18 cellular contexts compared by ENCODE assay signal in the genomic region with DNA sequence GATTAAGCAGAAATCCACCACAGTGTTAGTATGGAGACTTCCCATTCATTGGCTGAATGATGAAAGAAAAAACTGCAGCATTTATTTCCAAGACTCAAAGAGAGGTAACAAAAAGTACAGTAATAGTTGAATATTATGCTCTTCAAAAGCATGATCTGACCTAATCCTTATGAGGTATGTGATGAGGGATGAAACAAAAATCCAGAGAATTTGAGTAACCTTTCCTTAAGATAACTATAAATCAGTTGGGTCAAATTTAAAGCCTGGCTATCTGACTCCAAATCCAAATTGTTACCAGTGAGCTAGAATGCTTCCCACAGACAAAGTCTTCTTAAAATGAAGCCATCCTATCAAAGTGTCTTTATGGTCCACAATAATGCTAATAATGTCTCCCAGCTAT.
"Had no signal": no experiment of that assay in that cellular context is flagged by ENCODE, and none has a peak within 500 bp of the region (broad histone marks: within the 10 kb centered on the region; RNA-seq: fewer than 3 reads in every experiment).

No MANE protein-coding gene starts in this region.

- H3K27me3 ChIP-seq: tibial nerve, uterus had no signal

- H3K27ac ChIP-seq: skin epidermis, tibial nerve, uterus had no signal

- H3K4me3 ChIP-seq: skin epidermis, tibial nerve, uterus had no signal

- DNase-seq: activated CD4-positive, CD25-positive, alpha-beta regulatory T cell treated with anti-CD3 and anti-CD28 coated beads, Interleukin-2, amount 50 U/mL, for 72 hours; activated naive CD4-positive, alpha-beta T cell; activated naive CD8-positive, alpha-beta T cell treated with anti-CD3 and anti-CD28 coated beads, Interleukin-2, amount 10 ng/mL, durations not matched to agents 7 days and 5 days; anterior cingulate cortex; cerebellar nuclear complex; dermis blood vessel endothelial cell; effector memory CD8-positive, alpha-beta T cell; islet precursor cell; midbrain; posterior cingulate gyrus; stimulated activated CD4-positive, alpha-beta T cell treated with anti-CD3 and anti-CD28 coated beads, Interleukin-15, amount 100 ng/mL, for 24 hours; stimulated activated CD4-positive, alpha-beta T cell treated with anti-CD3 and anti-CD28 coated beads, Interleukin-4, amount 100 ng/mL, for 1 hour; stimulated activated naive B cell treated with anti-CD40 and anti-IgM and Interleukin-4, amounts not matched to agents 10 μg/mL and 1 μg/mL and 100 μg/mL, for 72 hours; T1000; uterus had no signal

- H3K9me3 ChIP-seq: tibial nerve, uterus had no signal

- H3K36me3 ChIP-seq: uterus had no signal

- H3K4me1 ChIP-seq: tibial nerve, uterus had no signal

- ATAC-seq: effector memory CD8-positive, alpha-beta T cell; left lobe of liver; stimulated activated naive B cell treated with anti-CD40 and anti-IgM and Interleukin-4, amounts not matched to agents 10 μg/mL and 1 μg/mL and 100 μg/mL, for 72 hours had no signal
